1 cellular context compared by ENCODE assay signal in the genomic region with DNA sequence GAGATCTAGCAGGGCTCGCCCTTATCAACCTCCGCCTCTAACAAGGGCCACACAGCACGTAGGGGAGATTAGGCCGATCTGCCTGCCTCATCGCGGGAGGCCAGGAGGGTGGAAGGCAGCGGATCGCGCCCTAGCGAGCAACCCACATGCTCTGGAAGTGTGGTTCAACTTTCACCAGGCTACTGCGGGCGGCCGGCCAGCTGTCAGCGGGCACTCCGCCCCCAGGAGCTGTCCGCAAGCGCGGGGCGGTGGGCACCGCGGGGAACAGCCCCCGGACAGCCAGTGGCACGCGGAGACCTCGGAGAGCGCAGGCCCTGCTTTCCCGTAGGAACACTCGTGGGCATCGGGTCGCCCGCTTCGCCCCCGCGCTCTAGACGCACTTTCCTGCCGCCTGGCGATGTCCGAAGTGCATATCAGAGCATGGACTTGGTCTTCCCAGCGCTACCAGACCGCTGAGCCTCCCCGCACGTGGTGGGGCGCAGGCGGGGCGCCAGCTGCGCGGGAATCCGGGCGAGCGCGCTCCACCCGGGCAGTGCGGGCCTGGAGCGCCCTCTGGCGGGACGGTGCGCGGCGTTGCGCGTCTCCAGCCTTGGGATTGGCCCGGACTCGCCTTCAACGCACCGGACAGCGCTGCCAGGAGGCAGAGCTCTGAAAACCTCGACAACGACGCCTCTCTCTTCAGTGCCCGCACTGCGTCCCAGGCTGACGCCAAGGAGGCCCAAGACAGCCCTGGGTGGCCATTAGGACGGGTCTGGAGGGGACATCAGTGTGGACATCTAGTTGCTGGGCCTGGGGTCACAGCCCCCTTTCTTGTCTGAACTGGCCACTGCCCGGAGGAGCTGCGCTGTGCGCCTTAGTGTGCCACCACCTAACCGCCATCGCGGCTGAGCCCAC.
TF ChIP-seq lines count a peak whose summit lies in the region.

No MANE protein-coding gene starts in this region.

TF ChIP-seq in HepG2, 621 proteins besides CTCF, POLR2A, EP300 and RAD21 (continued from another document and continues in another):
- TF ChIP-seq, protein P1, sequence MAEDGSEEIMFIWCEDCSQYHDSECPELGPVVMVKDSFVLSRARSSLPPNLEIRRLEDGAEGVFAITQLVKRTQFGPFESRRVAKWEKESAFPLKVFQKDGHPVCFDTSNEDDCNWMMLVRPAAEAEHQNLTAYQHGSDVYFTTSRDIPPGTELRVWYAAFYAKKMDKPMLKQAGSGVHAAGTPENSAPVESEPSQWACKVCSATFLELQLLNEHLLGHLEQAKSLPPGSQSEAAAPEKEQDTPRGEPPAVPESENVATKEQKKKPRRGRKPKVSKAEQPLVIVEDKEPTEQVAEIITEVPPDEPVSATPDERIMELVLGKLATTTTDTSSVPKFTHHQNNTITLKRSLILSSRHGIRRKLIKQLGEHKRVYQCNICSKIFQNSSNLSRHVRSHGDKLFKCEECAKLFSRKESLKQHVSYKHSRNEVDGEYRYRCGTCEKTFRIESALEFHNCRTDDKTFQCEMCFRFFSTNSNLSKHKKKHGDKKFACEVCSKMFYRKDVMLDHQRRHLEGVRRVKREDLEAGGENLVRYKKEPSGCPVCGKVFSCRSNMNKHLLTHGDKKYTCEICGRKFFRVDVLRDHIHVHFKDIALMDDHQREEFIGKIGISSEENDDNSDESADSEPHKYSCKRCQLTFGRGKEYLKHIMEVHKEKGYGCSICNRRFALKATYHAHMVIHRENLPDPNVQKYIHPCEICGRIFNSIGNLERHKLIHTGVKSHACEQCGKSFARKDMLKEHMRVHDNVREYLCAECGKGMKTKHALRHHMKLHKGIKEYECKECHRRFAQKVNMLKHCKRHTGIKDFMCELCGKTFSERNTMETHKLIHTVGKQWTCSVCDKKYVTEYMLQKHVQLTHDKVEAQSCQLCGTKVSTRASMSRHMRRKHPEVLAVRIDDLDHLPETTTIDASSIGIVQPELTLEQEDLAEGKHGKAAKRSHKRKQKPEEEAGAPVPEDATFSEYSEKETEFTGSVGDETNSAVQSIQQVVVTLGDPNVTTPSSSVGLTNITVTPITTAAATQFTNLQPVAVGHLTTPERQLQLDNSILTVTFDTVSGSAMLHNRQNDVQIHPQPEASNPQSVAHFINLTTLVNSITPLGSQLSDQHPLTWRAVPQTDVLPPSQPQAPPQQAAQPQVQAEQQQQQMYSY (CRISPR knock-in tag; IDR thresholded peaks at IDR 0.05): 0 out of 2 replicates have a peak, but pooled peaks have one; percentile 60
- 0 out of 2 replicates have a peak, but pooled peaks have one; percentile 33 for TF ChIP-seq SMAD3 (CRISPR knock-in tag; IDR thresholded peaks at IDR 0.05)
- peak; percentile 68; the same call in 1 of the 2 replicates for TF ChIP-seq KDM2A (CRISPR knock-in tag; IDR thresholded peaks at IDR 0.05; ENCODE audit: borderline replicate concordance, low read depth)
- peak; percentile 25; the same call in 1 of the 2 replicates for TF ChIP-seq SIX4 (CRISPR knock-in tag; IDR thresholded peaks at IDR 0.05)
- TF ChIP-seq ZSCAN20 (CRISPR knock-in tag; IDR thresholded peaks at IDR 0.05; ENCODE audit: borderline replicate concordance): peak; percentile 82; the same call in 1 of the 2 replicates
- TF ChIP-seq SPEN (CRISPR knock-in tag; IDR thresholded peaks at IDR 0.05; ENCODE audit: low read depth): peak; percentile 75; the same call in 1 of the 2 replicates
- no peak for TF ChIP-seq CAMTA2 (CRISPR knock-in tag; IDR thresholded peaks at IDR 0.05; ENCODE audit: borderline replicate concordance)
- TF ChIP-seq DMAP1 (CRISPR knock-in tag; IDR thresholded peaks at IDR 0.05): peak; percentile 39; the same call in 1 of the 2 replicates
- peak; percentile 52; the same call in 1 of the 2 replicates for TF ChIP-seq JUNB (CRISPR knock-in tag; IDR thresholded peaks at IDR 0.05; ENCODE audit: borderline replicate concordance)
- TF ChIP-seq, protein P2, sequence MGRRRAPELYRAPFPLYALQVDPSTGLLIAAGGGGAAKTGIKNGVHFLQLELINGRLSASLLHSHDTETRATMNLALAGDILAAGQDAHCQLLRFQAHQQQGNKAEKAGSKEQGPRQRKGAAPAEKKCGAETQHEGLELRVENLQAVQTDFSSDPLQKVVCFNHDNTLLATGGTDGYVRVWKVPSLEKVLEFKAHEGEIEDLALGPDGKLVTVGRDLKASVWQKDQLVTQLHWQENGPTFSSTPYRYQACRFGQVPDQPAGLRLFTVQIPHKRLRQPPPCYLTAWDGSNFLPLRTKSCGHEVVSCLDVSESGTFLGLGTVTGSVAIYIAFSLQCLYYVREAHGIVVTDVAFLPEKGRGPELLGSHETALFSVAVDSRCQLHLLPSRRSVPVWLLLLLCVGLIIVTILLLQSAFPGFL (CRISPR knock-in tag; IDR thresholded peaks at IDR 0.05): peak; percentile 66; the same call in 1 of the 2 replicates
- TF ChIP-seq, protein P3, sequence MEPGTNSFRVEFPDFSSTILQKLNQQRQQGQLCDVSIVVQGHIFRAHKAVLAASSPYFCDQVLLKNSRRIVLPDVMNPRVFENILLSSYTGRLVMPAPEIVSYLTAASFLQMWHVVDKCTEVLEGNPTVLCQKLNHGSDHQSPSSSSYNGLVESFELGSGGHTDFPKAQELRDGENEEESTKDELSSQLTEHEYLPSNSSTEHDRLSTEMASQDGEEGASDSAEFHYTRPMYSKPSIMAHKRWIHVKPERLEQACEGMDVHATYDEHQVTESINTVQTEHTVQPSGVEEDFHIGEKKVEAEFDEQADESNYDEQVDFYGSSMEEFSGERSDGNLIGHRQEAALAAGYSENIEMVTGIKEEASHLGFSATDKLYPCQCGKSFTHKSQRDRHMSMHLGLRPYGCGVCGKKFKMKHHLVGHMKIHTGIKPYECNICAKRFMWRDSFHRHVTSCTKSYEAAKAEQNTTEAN (CRISPR knock-in tag; conservative IDR thresholded peaks at IDR 0.05): peak; percentile 73; the same call in 1 of the 2 replicates
- TF ChIP-seq PAF1 (CRISPR knock-in tag; IDR thresholded peaks at IDR 0.05): no peak
- TF ChIP-seq, protein P4, sequence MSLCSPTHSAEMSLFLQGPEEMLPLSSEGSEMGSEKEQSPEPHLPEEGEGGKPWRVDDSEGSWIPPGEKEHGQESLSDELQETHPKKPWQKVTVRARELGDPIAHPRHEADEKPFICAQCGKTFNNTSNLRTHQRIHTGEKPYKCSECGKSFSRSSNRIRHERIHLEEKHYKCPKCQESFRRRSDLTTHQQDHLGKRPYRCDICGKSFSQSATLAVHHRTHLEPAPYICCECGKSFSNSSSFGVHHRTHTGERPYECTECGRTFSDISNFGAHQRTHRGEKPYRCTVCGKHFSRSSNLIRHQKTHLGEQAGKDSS (CRISPR knock-in tag; IDR thresholded peaks at IDR 0.05; ENCODE audit: borderline replicate concordance, low read depth): peak; percentile 90
- TF ChIP-seq ZNF674 (CRISPR knock-in tag; IDR thresholded peaks at IDR 0.05; ENCODE audit: low read depth): no peak
- TF ChIP-seq, protein P5, sequence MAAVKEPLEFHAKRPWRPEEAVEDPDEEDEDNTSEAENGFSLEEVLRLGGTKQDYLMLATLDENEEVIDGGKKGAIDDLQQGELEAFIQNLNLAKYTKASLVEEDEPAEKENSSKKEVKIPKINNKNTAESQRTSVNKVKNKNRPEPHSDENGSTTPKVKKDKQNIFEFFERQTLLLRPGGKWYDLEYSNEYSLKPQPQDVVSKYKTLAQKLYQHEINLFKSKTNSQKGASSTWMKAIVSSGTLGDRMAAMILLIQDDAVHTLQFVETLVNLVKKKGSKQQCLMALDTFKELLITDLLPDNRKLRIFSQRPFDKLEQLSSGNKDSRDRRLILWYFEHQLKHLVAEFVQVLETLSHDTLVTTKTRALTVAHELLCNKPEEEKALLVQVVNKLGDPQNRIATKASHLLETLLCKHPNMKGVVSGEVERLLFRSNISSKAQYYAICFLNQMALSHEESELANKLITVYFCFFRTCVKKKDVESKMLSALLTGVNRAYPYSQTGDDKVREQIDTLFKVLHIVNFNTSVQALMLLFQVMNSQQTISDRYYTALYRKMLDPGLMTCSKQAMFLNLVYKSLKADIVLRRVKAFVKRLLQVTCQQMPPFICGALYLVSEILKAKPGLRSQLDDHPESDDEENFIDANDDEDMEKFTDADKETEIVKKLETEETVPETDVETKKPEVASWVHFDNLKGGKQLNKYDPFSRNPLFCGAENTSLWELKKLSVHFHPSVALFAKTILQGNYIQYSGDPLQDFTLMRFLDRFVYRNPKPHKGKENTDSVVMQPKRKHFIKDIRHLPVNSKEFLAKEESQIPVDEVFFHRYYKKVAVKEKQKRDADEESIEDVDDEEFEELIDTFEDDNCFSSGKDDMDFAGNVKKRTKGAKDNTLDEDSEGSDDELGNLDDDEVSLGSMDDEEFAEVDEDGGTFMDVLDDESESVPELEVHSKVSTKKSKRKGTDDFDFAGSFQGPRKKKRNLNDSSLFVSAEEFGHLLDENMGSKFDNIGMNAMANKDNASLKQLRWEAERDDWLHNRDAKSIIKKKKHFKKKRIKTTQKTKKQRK (IDR thresholded peaks at IDR 0.05; ENCODE audit: low read length): no peak
- TF ChIP-seq CBX5 (CRISPR knock-in tag; IDR thresholded peaks at IDR 0.05; ENCODE audit: borderline replicate concordance): 0 out of 2 replicates have a peak, but pooled peaks have one; percentile 65
- TF ChIP-seq, protein P6, sequence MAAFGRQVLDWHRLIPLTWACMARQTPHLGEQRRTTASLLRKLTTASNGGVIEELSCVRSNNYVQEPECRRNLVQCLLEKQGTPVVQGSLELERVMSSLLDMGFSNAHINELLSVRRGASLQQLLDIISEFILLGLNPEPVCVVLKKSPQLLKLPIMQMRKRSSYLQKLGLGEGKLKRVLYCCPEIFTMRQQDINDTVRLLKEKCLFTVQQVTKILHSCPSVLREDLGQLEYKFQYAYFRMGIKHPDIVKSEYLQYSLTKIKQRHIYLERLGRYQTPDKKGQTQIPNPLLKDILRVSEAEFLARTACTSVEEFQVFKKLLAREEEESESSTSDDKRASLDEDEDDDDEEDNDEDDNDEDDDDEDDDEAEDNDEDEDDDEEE (CRISPR knock-in tag; IDR thresholded peaks at IDR 0.05): peak; percentile 79
- peak; percentile 36; the same call in 1 of the 2 replicates for TF ChIP-seq SOX5 (CRISPR knock-in tag; IDR thresholded peaks at IDR 0.05; ENCODE audit: borderline replicate concordance)
- TF ChIP-seq, protein P7, sequence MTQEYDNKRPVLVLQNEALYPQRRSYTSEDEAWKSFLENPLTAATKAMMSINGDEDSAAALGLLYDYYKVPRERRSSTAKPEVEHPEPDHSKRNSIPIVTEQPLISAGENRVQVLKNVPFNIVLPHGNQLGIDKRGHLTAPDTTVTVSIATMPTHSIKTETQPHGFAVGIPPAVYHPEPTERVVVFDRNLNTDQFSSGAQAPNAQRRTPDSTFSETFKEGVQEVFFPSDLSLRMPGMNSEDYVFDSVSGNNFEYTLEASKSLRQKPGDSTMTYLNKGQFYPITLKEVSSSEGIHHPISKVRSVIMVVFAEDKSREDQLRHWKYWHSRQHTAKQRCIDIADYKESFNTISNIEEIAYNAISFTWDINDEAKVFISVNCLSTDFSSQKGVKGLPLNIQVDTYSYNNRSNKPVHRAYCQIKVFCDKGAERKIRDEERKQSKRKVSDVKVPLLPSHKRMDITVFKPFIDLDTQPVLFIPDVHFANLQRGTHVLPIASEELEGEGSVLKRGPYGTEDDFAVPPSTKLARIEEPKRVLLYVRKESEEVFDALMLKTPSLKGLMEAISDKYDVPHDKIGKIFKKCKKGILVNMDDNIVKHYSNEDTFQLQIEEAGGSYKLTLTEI (CRISPR knock-in tag; conservative IDR thresholded peaks at IDR 0.05): no peak
- TF ChIP-seq MYC (CRISPR knock-in tag; IDR thresholded peaks at IDR 0.05; ENCODE audit: borderline replicate concordance): peak; percentile 93
- 0 out of 2 replicates have a peak, but pooled peaks have one; percentile 12 for TF ChIP-seq ZNF121 (CRISPR knock-in tag; IDR thresholded peaks at IDR 0.05)
- peak; percentile 89 for TF ChIP-seq ARHGAP35 (CRISPR knock-in tag; IDR thresholded peaks at IDR 0.05; ENCODE audit: borderline replicate concordance)
- TF ChIP-seq SALL1 (CRISPR knock-in tag; IDR thresholded peaks at IDR 0.05): peak; percentile 95
- TF ChIP-seq PHF8 (CRISPR knock-in tag; IDR thresholded peaks at IDR 0.05): no peak
- no peak for TF ChIP-seq DPF2 (CRISPR knock-in tag; IDR thresholded peaks at IDR 0.05; ENCODE audit: borderline replicate concordance, low read depth)
- TF ChIP-seq ZNF143 (CRISPR knock-in tag; IDR thresholded peaks at IDR 0.05): peak; percentile 50; the same call in 1 of the 2 replicates
- TF ChIP-seq, protein P8, sequence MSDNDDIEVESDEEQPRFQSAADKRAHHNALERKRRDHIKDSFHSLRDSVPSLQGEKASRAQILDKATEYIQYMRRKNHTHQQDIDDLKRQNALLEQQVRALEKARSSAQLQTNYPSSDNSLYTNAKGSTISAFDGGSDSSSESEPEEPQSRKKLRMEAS (IDR thresholded peaks at IDR 0.05): peak; percentile 100
- TF ChIP-seq ARNTL (CRISPR knock-in tag; IDR thresholded peaks at IDR 0.05): peak; percentile 74
- TF ChIP-seq U2AF2 (IDR thresholded peaks at IDR 0.05; ENCODE audit: low read depth, low read length): no peak
- no peak for TF ChIP-seq ATAD3A (CRISPR knock-in tag; IDR thresholded peaks at IDR 0.05)
- TF ChIP-seq ARNT2 (CRISPR knock-in tag; IDR thresholded peaks at IDR 0.05; ENCODE audit: low read depth): peak; percentile 98
- peak; percentile 68; the same call in 1 of the 2 replicates for TF ChIP-seq ISX (CRISPR knock-in tag; conservative IDR thresholded peaks at IDR 0.05)
- TF ChIP-seq, protein P9, sequence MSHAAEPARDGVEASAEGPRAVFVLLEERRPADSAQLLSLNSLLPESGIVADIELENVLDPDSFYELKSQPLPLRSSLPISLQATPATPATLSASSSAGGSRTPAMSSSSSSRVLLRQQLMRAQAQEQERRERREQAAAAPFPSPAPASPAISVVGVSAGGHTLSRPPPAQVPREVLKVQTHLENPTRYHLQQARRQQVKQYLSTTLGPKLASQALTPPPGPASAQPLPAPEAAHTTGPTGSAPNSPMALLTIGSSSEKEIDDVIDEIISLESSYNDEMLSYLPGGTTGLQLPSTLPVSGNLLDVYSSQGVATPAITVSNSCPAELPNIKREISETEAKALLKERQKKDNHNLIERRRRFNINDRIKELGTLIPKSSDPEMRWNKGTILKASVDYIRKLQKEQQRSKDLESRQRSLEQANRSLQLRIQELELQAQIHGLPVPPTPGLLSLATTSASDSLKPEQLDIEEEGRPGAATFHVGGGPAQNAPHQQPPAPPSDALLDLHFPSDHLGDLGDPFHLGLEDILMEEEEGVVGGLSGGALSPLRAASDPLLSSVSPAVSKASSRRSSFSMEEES (CRISPR knock-in tag; IDR thresholded peaks at IDR 0.05): 0 out of 2 replicates have a peak, but pooled peaks have one; percentile 33
- no peak for TF ChIP-seq MLLT10 (CRISPR knock-in tag; IDR thresholded peaks at IDR 0.05)
